Comparison of ENCODE assay signal across 8 cellular contexts in genomic region chr21:34890258-34890723, GRCh38.
DNase-seq lines count a peak whose midpoint lies in the region; ATAC-seq, FAIRE-seq and TF ChIP-seq lines count a peak whose summit lies in the region.

No MANE protein-coding gene starts in this region.

- ATAC-seq in naive thymus-derived CD4-positive, alpha-beta T cell = no peak

- H3K9me3 ChIP-seq in mammary epithelial cell (replicated peaks; ENCODE audit: insufficient read depth, low read length) = no peaks in the 10 kb centered on the region
- H3K9me3 ChIP-seq in naive thymus-derived CD4-positive, alpha-beta T cell (ENCODE audit: control insufficient read depth in 2 of 3, low read length in 3 of 3) = no peaks in the 10 kb centered on the region

- in situ Hi-C loops in mammary epithelial cell (cut with MboI; ENCODE audit: low sequenced_read_pairs in 2 of 2) = loop anchor here in 1 of 2 donors (5.0 to 25.0 kb wide), 4 partner anchors 372 to 1147 kb away; no protein-coding TSS in a partner anchor

- peak; percentile 44 for FAIRE-seq in HTR-8/SVneo (lab: Jason Lieb, UNC)

- H2AFZ ChIP-seq in mammary epithelial cell (ENCODE audit: low read depth, low read length) = no peak overlapping the region

- DNase-seq in AG10803 (ENCODE audit: low read depth) = no peak
- DNase-seq in HTR-8/SVneo (ENCODE audit: insufficient read length, low spot score) = no peak
- no peak for DNase-seq in mammary epithelial cell
- DNase-seq in naive thymus-derived CD4-positive, alpha-beta T cell = no peak
- no peak for DNase-seq in islet precursor cell
- DNase-seq in activated gamma-delta T cell treated with Interleukin-2 at 50 U/mL for 16 hours = no peak
- no peak for DNase-seq in NCI-H1417 (lab: John Stamatoyannopoulos, UW)
- DNase-seq in midbrain (lab: John Stamatoyannopoulos, UW) = no peak

- peaks cover 19% of the 10 kb centered on the region for H3K4me1 ChIP-seq in mammary epithelial cell (ENCODE audit: insufficient read depth, low read length)
- peaks cover 14 to 27% of the 10 kb centered on the region in 2 donors for H3K4me1 ChIP-seq in naive thymus-derived CD4-positive, alpha-beta T cell (ENCODE audit: control insufficient read depth in 2 of 2, insufficient read depth in 2 of 2, low read length in 2 of 2)

- TF ChIP-seq CTCF in AG10803 (conservative IDR thresholded peaks at IDR 0.05; ENCODE audit: low read length) (no peak), mammary epithelial cell (conservative IDR thresholded peaks at IDR 0.05 in 1 of 2, IDR thresholded peaks at IDR 0.05 in 1 of 2; ENCODE audit: extremely low read depth in 1 of 2, insufficient read depth in 1 of 2, low read depth in 1 of 2, low read length in 2 of 2) (no peak)

- H3K4me2 ChIP-seq in mammary epithelial cell (ENCODE audit: insufficient read depth, low read depth, low read length) = peak overlapping the region; percentile 84

- H3K27me3 Mint-ChIP-seq in naive thymus-derived CD4-positive, alpha-beta T cell = peaks cover 0 to 21% (median 0%) of the 10 kb centered on the region in 5 donors

- no peaks in the 10 kb centered on the region for H3K36me3 ChIP-seq in mammary epithelial cell (ENCODE audit: insufficient read depth, low read length)
- no peaks in the 10 kb centered on the region for H3K36me3 ChIP-seq in naive thymus-derived CD4-positive, alpha-beta T cell (ENCODE audit: control insufficient read depth in 2 of 3, insufficient read depth in 3 of 3, low read length in 3 of 3)

- H3K4me3 ChIP-seq in AG10803 (ENCODE audit: low read length) = peak overlapping the region; percentile 43
- peak overlapping the region; percentile 51 to 70 (median 62) for H3K4me3 ChIP-seq in mammary epithelial cell (replicated peaks in 1 of 3; ENCODE audit: insufficient read depth in 1 of 3, low read depth in 2 of 3, low read length in 3 of 3)
- peak overlapping the region; percentile 72 for H3K4me3 ChIP-seq in naive thymus-derived CD4-positive, alpha-beta T cell (ENCODE audit: low read length)

- dilution Hi-C loops in mammary epithelial cell (cut with HindIII; ENCODE audit: low sequenced_read_pairs) = no loop called here

- H3K4me1 Mint-ChIP-seq in naive thymus-derived CD4-positive, alpha-beta T cell = peaks cover 27 to 71% (median 65%) of the 10 kb centered on the region in 7 donors

- H4K20me1 ChIP-seq in mammary epithelial cell (ENCODE audit: insufficient read depth, low read length) = peaks cover 3% of the 10 kb centered on the region

- BruUV-seq in mammary epithelial cell (replicated peaks; lab: Mats Ljungman, UMichigan) = TSS peak; percentile 14

- peak overlapping the region; percentile 87 for H3K9ac ChIP-seq in mammary epithelial cell (ENCODE audit: insufficient read depth, low read length)

- H3K27ac Mint-ChIP-seq in naive thymus-derived CD4-positive, alpha-beta T cell = peak overlapping the region in 2 of 9 donors; percentile 3 to 90

- intact Hi-C loops in mammary epithelial cell (cut with micrococcal nuclease) = loop anchor here (1.0 to 5.0 kb wide), 9 partner anchors 92 to 1138 kb away; no protein-coding TSS in a partner anchor
- intact Hi-C loops in naive thymus-derived CD4-positive, alpha-beta T cell (cut with micrococcal nuclease) = loop anchor here in 1 of 2 donors (1.0 to 5.0 kb wide), 3 partner anchors 97 to 510 kb away; no protein-coding TSS in a partner anchor

- peak overlapping the region; percentile 97 for H3K27ac ChIP-seq in mammary epithelial cell (ENCODE audit: insufficient read depth, low read depth, low read length)
- H3K27ac ChIP-seq in naive thymus-derived CD4-positive, alpha-beta T cell (ENCODE audit: low read depth, low read length) = peak overlapping the region; percentile 86

- H3K79me2 ChIP-seq in mammary epithelial cell (ENCODE audit: insufficient read depth, low read length) = peaks cover 61% of the 10 kb centered on the region

- 6% methylated on average over 23 of the region's 39 CpGs for WGBS in mammary epithelial cell (ENCODE audit: low coverage, missing lambda C conversion rate)

- peak overlapping the region; percentile 44 to 100 (median 80) for H3K4me3 Mint-ChIP-seq in naive thymus-derived CD4-positive, alpha-beta T cell

- H3K9me3 Mint-ChIP-seq in naive thymus-derived CD4-positive, alpha-beta T cell = peaks cover 0 to 3% (median 0%) of the 10 kb centered on the region in 11 donors

- CTCF ChIA-PET in mammary epithelial cell (lab: Charles Lee; ENCODE audit: low non-redundant PET) = interaction anchor here (0.9 kb wide), 1 partner anchor 247 kb away, joined by 3 read pairs; no protein-coding TSS in a partner anchor
- CTCF ChIA-PET in naive thymus-derived CD4-positive, alpha-beta T cell (lab: Charles Lee) = interaction anchor here (1.0 to 8.7 kb wide), 11 partner anchors 9 to 510 kb away, joined by 3 to 71 read pairs (median 5); partner anchors contain the start of gene RUNX1

- POLR2A ChIA-PET in naive thymus-derived CD4-positive, alpha-beta T cell (lab: Charles Lee) = interaction anchor here (0.8 to 4.3 kb wide), 9 partner anchors 8 to 510 kb away, joined by 3 to 51 read pairs (median 7); no protein-coding TSS in a partner anchor

- H3K27me3 ChIP-seq in mammary epithelial cell (ENCODE audit: insufficient read depth, low read length) = no peaks in the 10 kb centered on the region
- H3K27me3 ChIP-seq in naive thymus-derived CD4-positive, alpha-beta T cell (ENCODE audit: control insufficient read depth in 2 of 2, insufficient read depth in 2 of 2, low read length in 2 of 2) = no peaks in the 10 kb centered on the region

- H3K36me3 Mint-ChIP-seq in naive thymus-derived CD4-positive, alpha-beta T cell = peaks cover 0 to 12% (median 0%) of the 10 kb centered on the region in 5 donors
